In the genomic region with DNA sequence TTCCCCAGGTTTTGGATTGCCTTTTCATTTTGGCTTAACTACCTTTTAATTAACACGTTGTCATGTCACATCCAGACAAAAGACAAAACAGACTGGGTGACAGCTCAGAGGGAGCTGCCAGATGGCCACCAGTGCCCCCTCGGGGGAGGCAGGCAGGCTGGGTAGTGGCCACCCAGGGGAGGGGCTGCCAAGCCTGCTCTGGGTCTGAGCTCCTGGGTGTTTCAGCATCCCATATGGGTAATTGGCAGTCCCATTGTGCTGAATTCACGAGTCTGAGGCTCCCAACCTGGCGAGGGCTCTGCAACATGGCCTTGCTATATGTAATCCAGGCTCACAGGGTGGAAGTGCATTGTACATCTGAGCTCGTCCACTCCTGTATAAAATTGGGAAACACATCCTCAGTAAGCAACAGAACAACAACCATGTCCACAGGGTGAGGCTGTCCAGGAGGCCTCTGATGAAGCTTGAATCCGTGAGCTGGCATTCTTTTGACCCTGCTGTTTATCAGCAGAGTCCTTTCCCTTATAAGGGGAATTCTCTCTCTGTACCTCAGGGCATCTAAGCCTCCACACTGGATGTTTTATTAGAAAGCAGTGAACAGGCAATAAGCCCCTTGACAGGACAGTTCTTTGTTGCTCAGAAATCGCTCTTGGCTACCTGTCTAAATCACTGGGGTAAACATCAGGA, we compare ENCODE assay signal across 2 cellular contexts.
TF ChIP-seq lines count a peak whose summit lies in the region.

No MANE protein-coding gene starts in this region.

TF ChIP-seq in SK-N-SH, 30 proteins besides CTCF, POLR2A, EP300 and RAD21 (continued from another document):
- TF ChIP-seq TAF1 (IDR thresholded peaks at IDR 0.05; ENCODE audit: borderline replicate concordance, low read depth, low read length) (no peak), RFX5 (IDR thresholded peaks at IDR 0.05; ENCODE audit: low read length) (no peak), USF2 (IDR thresholded peaks at IDR 0.05; ENCODE audit: borderline replicate concordance, low read depth, low read length) (no peak), ELF1 (IDR thresholded peaks at IDR 0.05) (no peak), EZH2phosphoT487 (IDR thresholded peaks at IDR 0.05; ENCODE audit: borderline replicate concordance, low read depth) (no peak), REST (IDR thresholded peaks at IDR 0.05; ENCODE audit: low read depth, low read length) (no peak), RCOR1 (IDR thresholded peaks at IDR 0.05; ENCODE audit: low read length) (no peak), CHD2 (IDR thresholded peaks at IDR 0.05; ENCODE audit: low read length, partially characterized antibody) (no peak), GATA2 (CRISPR knock-in tag; IDR thresholded peaks at IDR 0.05) (no peak), RXRA (IDR thresholded peaks at IDR 0.05; ENCODE audit: borderline replicate concordance, low read depth) (no peak), PBX3 (IDR thresholded peaks at IDR 0.05) (no peak), FOSL2 (IDR thresholded peaks at IDR 0.05; ENCODE audit: borderline replicate concordance, low read depth) (no peak), MAX (IDR thresholded peaks at IDR 0.05; ENCODE audit: low read depth) (no peak), JUND (IDR thresholded peaks at IDR 0.05) (no peak)
- TF ChIP-seq, protein P1, sequence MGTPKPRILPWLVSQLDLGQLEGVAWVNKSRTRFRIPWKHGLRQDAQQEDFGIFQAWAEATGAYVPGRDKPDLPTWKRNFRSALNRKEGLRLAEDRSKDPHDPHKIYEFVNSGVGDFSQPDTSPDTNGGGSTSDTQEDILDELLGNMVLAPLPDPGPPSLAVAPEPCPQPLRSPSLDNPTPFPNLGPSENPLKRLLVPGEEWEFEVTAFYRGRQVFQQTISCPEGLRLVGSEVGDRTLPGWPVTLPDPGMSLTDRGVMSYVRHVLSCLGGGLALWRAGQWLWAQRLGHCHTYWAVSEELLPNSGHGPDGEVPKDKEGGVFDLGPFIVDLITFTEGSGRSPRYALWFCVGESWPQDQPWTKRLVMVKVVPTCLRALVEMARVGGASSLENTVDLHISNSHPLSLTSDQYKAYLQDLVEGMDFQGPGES (IDR thresholded peaks at IDR 0.05; ENCODE audit: low read depth, low read length) = no peak

TF ChIP-seq in SK-N-SH treated with all-trans-retinoic acid at 6 μM for 48 hours, 23 proteins besides CTCF, POLR2A, EP300 and RAD21:
- TF ChIP-seq, protein P2, sequence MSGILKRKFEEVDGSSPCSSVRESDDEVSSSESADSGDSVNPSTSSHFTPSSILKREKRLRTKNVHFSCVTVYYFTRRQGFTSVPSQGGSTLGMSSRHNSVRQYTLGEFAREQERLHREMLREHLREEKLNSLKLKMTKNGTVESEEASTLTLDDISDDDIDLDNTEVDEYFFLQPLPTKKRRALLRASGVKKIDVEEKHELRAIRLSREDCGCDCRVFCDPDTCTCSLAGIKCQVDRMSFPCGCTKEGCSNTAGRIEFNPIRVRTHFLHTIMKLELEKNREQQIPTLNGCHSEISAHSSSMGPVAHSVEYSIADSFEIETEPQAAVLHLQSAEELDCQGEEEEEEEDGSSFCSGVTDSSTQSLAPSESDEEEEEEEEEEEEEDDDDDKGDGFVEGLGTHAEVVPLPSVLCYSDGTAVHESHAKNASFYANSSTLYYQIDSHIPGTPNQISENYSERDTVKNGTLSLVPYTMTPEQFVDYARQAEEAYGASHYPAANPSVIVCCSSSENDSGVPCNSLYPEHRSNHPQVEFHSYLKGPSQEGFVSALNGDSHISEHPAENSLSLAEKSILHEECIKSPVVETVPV (CRISPR knock-in tag; IDR thresholded peaks at IDR 0.05) = no peak
- no peak for TF ChIP-seq ESRRG (CRISPR knock-in tag; IDR thresholded peaks at IDR 0.05)
- TF ChIP-seq OSR1 (CRISPR knock-in tag; IDR thresholded peaks at IDR 0.05) = no peak
- TF ChIP-seq ARNTL (CRISPR knock-in tag; IDR thresholded peaks at IDR 0.05; ENCODE audit: borderline replicate concordance, low read depth) = no peak
- TF ChIP-seq ISL1 (CRISPR knock-in tag; IDR thresholded peaks at IDR 0.05) = no peak
- TF ChIP-seq ZNF565 (CRISPR knock-in tag; conservative IDR thresholded peaks at IDR 0.05; ENCODE audit: low read depth) = no peak
- TF ChIP-seq RARB (CRISPR knock-in tag; IDR thresholded peaks at IDR 0.05) = no peak
- no peak for TF ChIP-seq TCF4 (CRISPR knock-in tag; IDR thresholded peaks at IDR 0.05; ENCODE audit: borderline replicate concordance)
- no peak for TF ChIP-seq ZFP3 (CRISPR knock-in tag; IDR thresholded peaks at IDR 0.05)
- TF ChIP-seq, protein P3, sequence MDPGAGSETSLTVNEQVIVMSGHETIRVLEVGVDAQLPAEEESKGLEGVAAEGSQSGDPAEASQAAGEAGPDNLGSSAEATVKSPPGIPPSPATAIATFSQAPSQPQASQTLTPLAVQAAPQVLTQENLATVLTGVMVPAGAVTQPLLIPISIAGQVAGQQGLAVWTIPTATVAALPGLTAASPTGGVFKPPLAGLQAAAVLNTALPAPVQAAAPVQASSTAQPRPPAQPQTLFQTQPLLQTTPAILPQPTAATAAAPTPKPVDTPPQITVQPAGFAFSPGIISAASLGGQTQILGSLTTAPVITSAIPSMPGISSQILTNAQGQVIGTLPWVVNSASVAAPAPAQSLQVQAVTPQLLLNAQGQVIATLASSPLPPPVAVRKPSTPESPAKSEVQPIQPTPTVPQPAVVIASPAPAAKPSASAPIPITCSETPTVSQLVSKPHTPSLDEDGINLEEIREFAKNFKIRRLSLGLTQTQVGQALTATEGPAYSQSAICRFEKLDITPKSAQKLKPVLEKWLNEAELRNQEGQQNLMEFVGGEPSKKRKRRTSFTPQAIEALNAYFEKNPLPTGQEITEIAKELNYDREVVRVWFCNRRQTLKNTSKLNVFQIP (CRISPR knock-in tag; IDR thresholded peaks at IDR 0.05; ENCODE audit: borderline replicate concordance, low read depth) = no peak
- no peak for TF ChIP-seq CSDC2 (CRISPR knock-in tag; IDR thresholded peaks at IDR 0.05)
- no peak for TF ChIP-seq BACH2 (CRISPR knock-in tag; IDR thresholded peaks at IDR 0.05; ENCODE audit: borderline replicate concordance)
- TF ChIP-seq, protein P4, sequence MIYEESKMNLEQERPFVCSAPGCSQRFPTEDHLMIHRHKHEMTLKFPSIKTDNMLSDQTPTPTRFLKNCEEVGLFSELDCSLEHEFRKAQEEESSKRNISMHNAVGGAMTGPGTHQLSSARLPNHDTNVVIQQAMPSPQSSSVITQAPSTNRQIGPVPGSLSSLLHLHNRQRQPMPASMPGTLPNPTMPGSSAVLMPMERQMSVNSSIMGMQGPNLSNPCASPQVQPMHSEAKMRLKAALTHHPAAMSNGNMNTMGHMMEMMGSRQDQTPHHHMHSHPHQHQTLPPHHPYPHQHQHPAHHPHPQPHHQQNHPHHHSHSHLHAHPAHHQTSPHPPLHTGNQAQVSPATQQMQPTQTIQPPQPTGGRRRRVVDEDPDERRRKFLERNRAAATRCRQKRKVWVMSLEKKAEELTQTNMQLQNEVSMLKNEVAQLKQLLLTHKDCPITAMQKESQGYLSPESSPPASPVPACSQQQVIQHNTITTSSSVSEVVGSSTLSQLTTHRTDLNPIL (CRISPR knock-in tag; IDR thresholded peaks at IDR 0.05; ENCODE audit: low read depth) = no peak
- TF ChIP-seq TOX (CRISPR knock-in tag; IDR thresholded peaks at IDR 0.05; ENCODE audit: borderline replicate concordance) = no peak
TF ChIP-seq in SK-N-SH treated with all-trans-retinoic acid at 6 μM for 48 hours: peak in this region for 0.
